ENCODE assay signal across 1 cellular context in the genomic region with DNA sequence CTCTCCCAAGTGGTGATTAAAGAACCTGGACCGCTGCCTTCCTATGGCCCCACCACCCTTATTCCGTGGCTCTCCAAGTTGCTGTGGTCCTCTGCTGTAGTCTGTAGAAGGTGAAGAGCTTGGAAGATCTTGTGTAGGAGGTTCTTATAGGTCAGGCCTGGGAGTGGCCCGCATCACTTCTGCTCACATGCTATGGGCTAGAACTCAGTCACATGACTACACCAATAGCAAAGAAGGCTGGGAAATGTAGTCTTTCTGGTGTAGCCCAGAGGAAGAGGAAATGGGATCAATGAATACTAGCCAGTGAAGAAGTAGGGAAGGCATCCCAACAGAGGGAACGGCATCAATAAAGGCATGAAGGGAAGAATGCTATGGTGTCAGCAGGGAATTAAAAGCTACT.
A peak's percentile ranks its signal among the peaks of the same experiment; 100 is the strongest.
TF ChIP-seq lines count a peak whose summit lies in the region.

No MANE protein-coding gene starts in this region.

TF ChIP-seq in GM12878, 131 proteins besides CTCF, POLR2A, EP300 and RAD21:
- TF ChIP-seq, protein P1, sequence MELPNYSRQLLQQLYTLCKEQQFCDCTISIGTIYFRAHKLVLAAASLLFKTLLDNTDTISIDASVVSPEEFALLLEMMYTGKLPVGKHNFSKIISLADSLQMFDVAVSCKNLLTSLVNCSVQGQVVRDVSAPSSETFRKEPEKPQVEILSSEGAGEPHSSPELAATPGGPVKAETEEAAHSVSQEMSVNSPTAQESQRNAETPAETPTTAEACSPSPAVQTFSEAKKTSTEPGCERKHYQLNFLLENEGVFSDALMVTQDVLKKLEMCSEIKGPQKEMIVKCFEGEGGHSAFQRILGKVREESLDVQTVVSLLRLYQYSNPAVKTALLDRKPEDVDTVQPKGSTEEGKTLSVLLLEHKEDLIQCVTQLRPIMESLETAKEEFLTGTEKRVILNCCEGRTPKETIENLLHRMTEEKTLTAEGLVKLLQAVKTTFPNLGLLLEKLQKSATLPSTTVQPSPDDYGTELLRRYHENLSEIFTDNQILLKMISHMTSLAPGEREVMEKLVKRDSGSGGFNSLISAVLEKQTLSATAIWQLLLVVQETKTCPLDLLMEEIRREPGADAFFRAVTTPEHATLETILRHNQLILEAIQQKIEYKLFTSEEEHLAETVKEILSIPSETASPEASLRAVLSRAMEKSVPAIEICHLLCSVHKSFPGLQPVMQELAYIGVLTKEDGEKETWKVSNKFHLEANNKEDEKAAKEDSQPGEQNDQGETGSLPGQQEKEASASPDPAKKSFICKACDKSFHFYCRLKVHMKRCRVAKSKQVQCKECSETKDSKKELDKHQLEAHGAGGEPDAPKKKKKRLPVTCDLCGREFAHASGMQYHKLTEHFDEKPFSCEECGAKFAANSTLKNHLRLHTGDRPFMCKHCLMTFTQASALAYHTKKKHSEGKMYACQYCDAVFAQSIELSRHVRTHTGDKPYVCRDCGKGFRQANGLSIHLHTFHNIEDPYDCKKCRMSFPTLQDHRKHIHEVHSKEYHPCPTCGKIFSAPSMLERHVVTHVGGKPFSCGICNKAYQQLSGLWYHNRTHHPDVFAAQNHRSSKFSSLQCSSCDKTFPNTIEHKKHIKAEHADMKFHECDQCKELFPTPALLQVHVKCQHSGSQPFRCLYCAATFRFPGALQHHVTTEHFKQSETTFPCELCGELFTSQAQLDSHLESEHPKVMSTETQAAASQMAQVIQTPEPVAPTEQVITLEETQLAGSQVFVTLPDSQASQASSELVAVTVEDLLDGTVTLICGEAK (IDR thresholded peaks at IDR 0.05; ENCODE audit: borderline replicate concordance), result no peak
- TF ChIP-seq SIX5 (IDR thresholded peaks at IDR 0.05; ENCODE audit: low read depth, low read length, severe bottlenecking), result peak; percentile 26
- no peak for TF ChIP-seq REST (IDR thresholded peaks at IDR 0.05; ENCODE audit: low read depth, low read length)
- TF ChIP-seq HCFC1 (IDR thresholded peaks at IDR 0.05; ENCODE audit: low read length), result 0 out of 2 replicates have a peak, but pooled peaks have one; percentile 23
